In the genomic region with DNA sequence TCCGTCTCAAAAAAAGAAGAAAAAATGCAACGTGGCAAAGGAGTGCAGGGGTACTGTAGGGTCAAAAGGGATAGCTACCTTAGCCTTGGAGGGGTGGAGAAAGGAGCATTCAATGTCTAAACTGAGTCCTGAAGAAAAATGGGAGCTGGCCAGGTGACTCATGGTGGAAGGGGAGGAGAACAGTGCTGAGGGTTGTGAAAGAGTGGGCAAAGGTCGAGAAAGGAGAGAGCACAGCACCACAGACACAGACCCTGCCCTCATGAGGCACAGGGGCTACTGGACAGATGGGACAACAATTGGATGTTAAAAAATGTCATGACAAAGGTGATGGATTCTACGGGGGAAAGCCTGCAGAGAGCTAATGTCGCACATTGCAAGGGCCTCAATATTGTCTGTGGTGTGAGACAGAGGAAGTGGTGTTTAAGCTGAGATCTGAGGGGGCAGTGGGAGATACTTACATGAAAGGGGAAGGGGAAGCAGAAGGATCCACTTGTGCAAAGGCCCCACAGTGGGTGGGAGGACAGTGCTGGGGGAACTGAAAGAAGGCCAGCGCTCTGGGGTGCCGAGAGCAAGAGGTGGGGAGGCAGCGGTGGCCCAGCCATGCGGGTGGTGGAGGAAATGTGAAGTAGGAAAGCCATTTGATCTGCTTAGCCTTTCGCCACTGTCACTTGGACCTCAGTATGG, we compare ENCODE assay signal across 16 cellular contexts. TPM values are rescaled to one million over a fixed set of nuclear protein-coding genes. Genes with fewer than 3 reads are reported as not detected.
DNase-seq lines count a peak whose midpoint lies in the region; ATAC-seq, FAIRE-seq and TF ChIP-seq lines count a peak whose summit lies in the region.
"Had no signal": no experiment of that assay in that cellular context is flagged by ENCODE, and none has a peak within 500 bp of the region (broad histone marks: within the 10 kb centered on the region; RNA-seq: fewer than 3 reads in every experiment).

No MANE protein-coding gene starts in this region.

- POLR2A ChIA-PET in activated CD4-positive, alpha-beta memory T cell treated with anti-CD3 and anti-CD28 coated beads, Interleukin-2, amount 10 ng/mL, durations not matched to agents 7 days and 5 days (lab: Charles Lee) = no interaction called here

- H3K36me3 Mint-ChIP-seq in dendritic cell treated with granulocyte-macrophage colony-stimulating factor and Interleukin-4, amounts not matched to agents 40 ng/mL and 50 ng/mL, for 4 days (ENCODE audit: low read depth) = no peaks in the 10 kb centered on the region
- no peaks in the 10 kb centered on the region for H3K36me3 Mint-ChIP-seq in activated CD4-positive, alpha-beta memory T cell treated with anti-CD3 and anti-CD28 coated beads, Interleukin-2, amount 10 ng/mL, durations not matched to agents 7 days and 5 days (ENCODE audit: low read depth)

- no peaks in the 10 kb centered on the region for H3K27me3 ChIP-seq in pancreas

- H3K4me1 Mint-ChIP-seq in dendritic cell treated with granulocyte-macrophage colony-stimulating factor and Interleukin-4, amounts not matched to agents 40 ng/mL and 50 ng/mL, for 4 days (ENCODE audit: low read depth) = peaks cover 70% of the 10 kb centered on the region
- no peaks in the 10 kb centered on the region for H3K4me1 Mint-ChIP-seq in activated CD4-positive, alpha-beta memory T cell treated with anti-CD3 and anti-CD28 coated beads, Interleukin-2, amount 10 ng/mL, durations not matched to agents 7 days and 5 days

- no peak for TF ChIP-seq CTCF in pancreas (IDR thresholded peaks at IDR 0.05)

- FAIRE-seq in pancreas (lab: Jason Lieb, UNC) = no peak
- FAIRE-seq: endometrium had no signal

- ATAC-seq in GM18498 (IDR thresholded peaks at IDR 0.05; ENCODE audit: unreplicated experiment) (peak; percentile 50), HG03571 (IDR thresholded peaks at IDR 0.05; ENCODE audit: unreplicated experiment) (peak; percentile 46), pancreas (peak in 3 of 4 donors; percentile 18 to 89 (median 37)), HG03135 (IDR thresholded peaks at IDR 0.05; ENCODE audit: unreplicated experiment) (no peak)

- H3K9me3 Mint-ChIP-seq in dendritic cell treated with granulocyte-macrophage colony-stimulating factor and Interleukin-4, amounts not matched to agents 40 ng/mL and 50 ng/mL, for 4 days = no peaks in the 10 kb centered on the region
- H3K9me3 Mint-ChIP-seq in activated CD4-positive, alpha-beta memory T cell treated with anti-CD3 and anti-CD28 coated beads, Interleukin-2, amount 10 ng/mL, durations not matched to agents 7 days and 5 days = no peaks in the 10 kb centered on the region
- H3K9me3 Mint-ChIP-seq: activated CD4-positive, alpha-beta T cell treated with anti-CD3 and anti-CD28 coated beads, Interleukin-2, amount 10 ng/mL, durations not matched to agents 7 days and 5 days had no signal

- intact Hi-C loops in dendritic cell treated with granulocyte-macrophage colony-stimulating factor and Interleukin-4, amounts not matched to agents 40 ng/mL and 50 ng/mL, for 4 days (cut with micrococcal nuclease) = no loop called here
- intact Hi-C loops in pancreas (cut with DNase I) = no loop called here

- WGBS in pancreas, 2 donors = 82 to 89% methylated on average over 10 of the region's 10 CpGs

- no peaks in the 10 kb centered on the region for H3K36me3 ChIP-seq in pancreas
- H3K36me3 ChIP-seq: thoracic aorta had no signal

- no peaks in the 10 kb centered on the region for H3K4me1 ChIP-seq in pancreas

- no peak overlapping the region for H3K27ac ChIP-seq in pancreas
- H3K27ac ChIP-seq: RWPE1, thoracic aorta had no signal

- no peaks in the 10 kb centered on the region for H3K27me3 Mint-ChIP-seq in dendritic cell treated with granulocyte-macrophage colony-stimulating factor and Interleukin-4, amounts not matched to agents 40 ng/mL and 50 ng/mL, for 4 days
- peaks cover 14% of the 10 kb centered on the region for H3K27me3 Mint-ChIP-seq in activated CD4-positive, alpha-beta memory T cell treated with anti-CD3 and anti-CD28 coated beads, Interleukin-2, amount 10 ng/mL, durations not matched to agents 7 days and 5 days

- no peaks in the 10 kb centered on the region for H3K9me3 ChIP-seq in pancreas
- H3K9me3 ChIP-seq: thoracic aorta had no signal

- no peak overlapping the region for H3K4me3 ChIP-seq in pancreas
- H3K4me3 ChIP-seq: thoracic aorta had no signal

- CTCF ChIA-PET in activated CD4-positive, alpha-beta memory T cell treated with anti-CD3 and anti-CD28 coated beads, Interleukin-2, amount 10 ng/mL, durations not matched to agents 7 days and 5 days (lab: Charles Lee) = no interaction called here

- peak overlapping the region; percentile 50 for H3K4me3 Mint-ChIP-seq in dendritic cell treated with granulocyte-macrophage colony-stimulating factor and Interleukin-4, amounts not matched to agents 40 ng/mL and 50 ng/mL, for 4 days
- H3K4me3 Mint-ChIP-seq in activated CD4-positive, alpha-beta memory T cell treated with anti-CD3 and anti-CD28 coated beads, Interleukin-2, amount 10 ng/mL, durations not matched to agents 7 days and 5 days = no peak overlapping the region
- H3K4me3 Mint-ChIP-seq: activated CD4-positive, alpha-beta T cell treated with anti-CD3 and anti-CD28 coated beads, Interleukin-2, amount 10 ng/mL, durations not matched to agents 7 days and 5 days had no signal

- peak in 1 of 6 donors; percentile 48 for DNase-seq in pancreas
- DNase-seq in NCI-H446 treated with DMSO at 0.1 percent for 48 hours (lab: John Stamatoyannopoulos, UW) = no peak
- DNase-seq in activated CD4-positive, alpha-beta memory T cell treated with anti-CD3 and anti-CD28 coated beads, Interleukin-2, amount 10 ng/mL, durations not matched to agents 7 days and 5 days = no peak
- no peak for DNase-seq in stimulated activated CD4-positive, alpha-beta T cell treated with anti-CD3 and anti-CD28 coated beads, Interleukin-1b, Interleukin-23, amount 100 ng/mL, for 48 hours
- DNase-seq: activated CD4-positive, alpha-beta T cell treated with anti-CD3 and anti-CD28 coated beads, Interleukin-2, amount 10 ng/mL, durations not matched to agents 7 days and 5 days; Calu3; NCI-H2029; occipital lobe had no signal

- H3K27ac Mint-ChIP-seq in dendritic cell treated with granulocyte-macrophage colony-stimulating factor and Interleukin-4, amounts not matched to agents 40 ng/mL and 50 ng/mL, for 4 days = peak overlapping the region; percentile 92
- H3K27ac Mint-ChIP-seq in activated CD4-positive, alpha-beta memory T cell treated with anti-CD3 and anti-CD28 coated beads, Interleukin-2, amount 10 ng/mL, durations not matched to agents 7 days and 5 days = no peak overlapping the region
- H3K27ac Mint-ChIP-seq: activated CD4-positive, alpha-beta T cell treated with anti-CD3 and anti-CD28 coated beads, Interleukin-2, amount 10 ng/mL, durations not matched to agents 7 days and 5 days had no signal

RNA-seq across cellular contexts. Expression of a gene that starts 42.9 kb away (rescaled TPM):
- total RNA-seq in pancreas = not detected
- under 1 TPM in 1 of 2 donors, not detected in 1; 0.31 TPM for polyA plus RNA-seq in pancreas
- total RNA-seq in activated CD4-positive, alpha-beta memory T cell treated with anti-CD3 and anti-CD28 coated beads, Interleukin-2, amount 10 ng/mL, durations not matched to agents 7 days and 5 days = not detected
- total RNA-seq: activated CD4-positive, alpha-beta T cell treated with anti-CD3 and anti-CD28 coated beads, Interleukin-2, amount 10 ng/mL, durations not matched to agents 7 days and 5 days; Calu3; HT1080; occipital lobe; thoracic aorta had no signal
